8 cellular contexts compared by ENCODE assay signal in genomic region chrX:130539721-130540321, GRCh38.
DNase-seq lines count a peak whose midpoint lies in the region; ATAC-seq, FAIRE-seq and TF ChIP-seq lines count a peak whose summit lies in the region.

No MANE protein-coding gene starts in this region.

- TF ChIP-seq CTCF in AG04449 (IDR thresholded peaks at IDR 0.05; ENCODE audit: insufficient read depth, low read length, missing control alignments) (peak; percentile 60), Panc1 (IDR thresholded peaks at IDR 0.05) (peak; percentile 91), ascending aorta (IDR thresholded peaks at IDR 0.05) (peak in 2 of 3 experiments; percentile 45 to 66)

- H3K27me3 ChIP-seq in Panc1 (ENCODE audit: control insufficient read depth, insufficient read depth, low read length) (peaks cover 9% of the 10 kb centered on the region), ascending aorta (no peaks in the 10 kb centered on the region)

- H3K9me3 ChIP-seq in Panc1 (ENCODE audit: control insufficient read depth, insufficient read depth, low read depth, low read length) (no peaks in the 10 kb centered on the region), ascending aorta (no peaks in the 10 kb centered on the region)

- no peak for TF ChIP-seq POLR2A in GM12892 (IDR thresholded peaks at IDR 0.05; ENCODE audit: low read depth, low read length)

- H3K36me3 ChIP-seq in Panc1 (ENCODE audit: control insufficient read depth, insufficient read depth, low read length): no peaks in the 10 kb centered on the region
- H3K36me3 ChIP-seq in ascending aorta: no peaks in the 10 kb centered on the region

- BruUV-seq in Panc1 (replicated peaks; lab: Mats Ljungman, UMichigan): no TSS peak

- CTCF ChIA-PET in AG04449 (lab: Yijun Ruan, JAX) (interaction anchor here (0.7 to 6.7 kb wide), 13 partner anchors 9 to 417 kb away, joined by 3 to 107 read pairs (median 4); no protein-coding TSS in a partner anchor), Panc1 (lab: Charles Lee) (interaction anchor here (0.7 kb wide), 1 partner anchor 99 kb away, joined by 5 read pairs; no protein-coding TSS in a partner anchor)

- FAIRE-seq in GM12892 (lab: Jason Lieb, UNC): peak; percentile 57

- H3K4me3 ChIP-seq in AG04449 (ENCODE audit: low read depth, low read length) (no peak overlapping the region), Panc1 (ENCODE audit: low read depth in 2 of 2, low read length in 2 of 2) (no peak overlapping the region), ascending aorta (no peak overlapping the region)

- POLR2A ChIA-PET in AG04449 (lab: Yijun Ruan, JAX) (interaction anchor here (0.8 kb wide), 1 partner anchor 375 kb away, joined by 5 read pairs; no protein-coding TSS in a partner anchor), Panc1 (lab: Charles Lee) (no interaction called here)

- no peak overlapping the region for H3K27ac ChIP-seq in Panc1 (ENCODE audit: low read length)
- no peak overlapping the region for H3K27ac ChIP-seq in ascending aorta

- H3K4me1 ChIP-seq in Panc1 (ENCODE audit: control insufficient read depth, insufficient read depth, low read length) (no peaks in the 10 kb centered on the region), ascending aorta (no peaks in the 10 kb centered on the region)

- intact Hi-C loops in Panc1 (cut with micrococcal nuclease; ENCODE audit: unreplicated experiment) (loop anchor here (2.0 kb wide), 1 partner anchor 377 kb away; no protein-coding TSS in a partner anchor), ascending aorta (cut with DNase I) (loop anchor here (2.0 kb wide), 1 partner anchor 377 kb away; no protein-coding TSS in a partner anchor)

- DNase-seq in AG04449 (ENCODE audit: low read depth, low spot score): no peak
- DNase-seq in GM12892 (ENCODE audit: insufficient read length): no peak
- peak; percentile 17 for DNase-seq in Panc1 (ENCODE audit: low read depth, low spot score)
- no peak for DNase-seq in ascending aorta (ENCODE audit: low spot score in 2 of 2)
- DNase-seq in iPS-NIHi7 (ENCODE audit: extremely low spot score): peak; percentile 70
- DNase-seq in stimulated activated CD4-positive, alpha-beta T cell treated with anti-CD3 and anti-CD28 coated beads, Interleukin-4, amount 100 ng/mL, for 4 hours: peak; percentile 3 to 17

- in situ Hi-C loops in Panc1 (cut with HindIII; ENCODE audit: low pct_unique_long_range_greater_than_20kb, low sequenced_read_pairs): no loop called here

- ATAC-seq in HG03565 (IDR thresholded peaks at IDR 0.05; ENCODE audit: unreplicated experiment): peak; percentile 64
- ATAC-seq in Panc1: 0 out of 2 replicates have a peak, but pooled peaks have one; percentile 75
- ATAC-seq in HG03196 (IDR thresholded peaks at IDR 0.05; ENCODE audit: unreplicated experiment): no peak

Comparison
In these comparisons a context has a peak if more than half of its experiments do, and no peak if none do; other contexts are left out.
1. DNase-seq: peak in Panc1 (single experiment), iPS-NIHi7 (single experiment) and stimulated activated CD4-positive, alpha-beta T cell treated with anti-CD3 and anti-CD28 coated beads, Interleukin-4, amount 100 ng/mL, for 4 hours (2 of 2); none in AG04449 (single experiment), GM12892 (single experiment) and ascending aorta (0 of 2).
2. Peak in every context shown above with its lines, with median percentiles within 50 percentile points of each other: CTCF ChIP-seq.